In the genomic region with DNA sequence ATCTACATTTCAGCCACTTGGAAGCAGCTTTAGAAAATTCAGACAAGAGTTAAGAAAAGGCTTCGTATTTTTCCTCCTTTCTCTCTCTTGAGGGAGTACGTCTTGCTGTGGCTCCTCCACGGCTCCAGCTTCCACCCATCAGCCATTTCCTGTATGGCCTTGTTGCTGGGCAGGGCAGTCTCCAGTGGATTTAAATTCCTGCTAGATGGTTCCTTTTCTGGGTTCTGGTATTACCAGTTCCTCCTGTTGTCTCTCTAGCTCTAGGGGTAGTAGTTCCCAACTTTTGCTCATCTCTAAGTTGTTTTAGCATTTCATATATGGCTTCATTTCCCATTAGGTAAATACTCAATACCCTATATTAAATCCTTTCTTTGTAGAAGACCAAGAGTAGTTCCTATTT, we compare ENCODE assay signal across 1 cellular context.
TF ChIP-seq lines count a peak whose summit lies in the region.

No MANE protein-coding gene starts in this region.

TF ChIP-seq in GM23338, 12 proteins besides CTCF, POLR2A, EP300 and RAD21 (continued from another document):
- TF ChIP-seq, protein P1, sequence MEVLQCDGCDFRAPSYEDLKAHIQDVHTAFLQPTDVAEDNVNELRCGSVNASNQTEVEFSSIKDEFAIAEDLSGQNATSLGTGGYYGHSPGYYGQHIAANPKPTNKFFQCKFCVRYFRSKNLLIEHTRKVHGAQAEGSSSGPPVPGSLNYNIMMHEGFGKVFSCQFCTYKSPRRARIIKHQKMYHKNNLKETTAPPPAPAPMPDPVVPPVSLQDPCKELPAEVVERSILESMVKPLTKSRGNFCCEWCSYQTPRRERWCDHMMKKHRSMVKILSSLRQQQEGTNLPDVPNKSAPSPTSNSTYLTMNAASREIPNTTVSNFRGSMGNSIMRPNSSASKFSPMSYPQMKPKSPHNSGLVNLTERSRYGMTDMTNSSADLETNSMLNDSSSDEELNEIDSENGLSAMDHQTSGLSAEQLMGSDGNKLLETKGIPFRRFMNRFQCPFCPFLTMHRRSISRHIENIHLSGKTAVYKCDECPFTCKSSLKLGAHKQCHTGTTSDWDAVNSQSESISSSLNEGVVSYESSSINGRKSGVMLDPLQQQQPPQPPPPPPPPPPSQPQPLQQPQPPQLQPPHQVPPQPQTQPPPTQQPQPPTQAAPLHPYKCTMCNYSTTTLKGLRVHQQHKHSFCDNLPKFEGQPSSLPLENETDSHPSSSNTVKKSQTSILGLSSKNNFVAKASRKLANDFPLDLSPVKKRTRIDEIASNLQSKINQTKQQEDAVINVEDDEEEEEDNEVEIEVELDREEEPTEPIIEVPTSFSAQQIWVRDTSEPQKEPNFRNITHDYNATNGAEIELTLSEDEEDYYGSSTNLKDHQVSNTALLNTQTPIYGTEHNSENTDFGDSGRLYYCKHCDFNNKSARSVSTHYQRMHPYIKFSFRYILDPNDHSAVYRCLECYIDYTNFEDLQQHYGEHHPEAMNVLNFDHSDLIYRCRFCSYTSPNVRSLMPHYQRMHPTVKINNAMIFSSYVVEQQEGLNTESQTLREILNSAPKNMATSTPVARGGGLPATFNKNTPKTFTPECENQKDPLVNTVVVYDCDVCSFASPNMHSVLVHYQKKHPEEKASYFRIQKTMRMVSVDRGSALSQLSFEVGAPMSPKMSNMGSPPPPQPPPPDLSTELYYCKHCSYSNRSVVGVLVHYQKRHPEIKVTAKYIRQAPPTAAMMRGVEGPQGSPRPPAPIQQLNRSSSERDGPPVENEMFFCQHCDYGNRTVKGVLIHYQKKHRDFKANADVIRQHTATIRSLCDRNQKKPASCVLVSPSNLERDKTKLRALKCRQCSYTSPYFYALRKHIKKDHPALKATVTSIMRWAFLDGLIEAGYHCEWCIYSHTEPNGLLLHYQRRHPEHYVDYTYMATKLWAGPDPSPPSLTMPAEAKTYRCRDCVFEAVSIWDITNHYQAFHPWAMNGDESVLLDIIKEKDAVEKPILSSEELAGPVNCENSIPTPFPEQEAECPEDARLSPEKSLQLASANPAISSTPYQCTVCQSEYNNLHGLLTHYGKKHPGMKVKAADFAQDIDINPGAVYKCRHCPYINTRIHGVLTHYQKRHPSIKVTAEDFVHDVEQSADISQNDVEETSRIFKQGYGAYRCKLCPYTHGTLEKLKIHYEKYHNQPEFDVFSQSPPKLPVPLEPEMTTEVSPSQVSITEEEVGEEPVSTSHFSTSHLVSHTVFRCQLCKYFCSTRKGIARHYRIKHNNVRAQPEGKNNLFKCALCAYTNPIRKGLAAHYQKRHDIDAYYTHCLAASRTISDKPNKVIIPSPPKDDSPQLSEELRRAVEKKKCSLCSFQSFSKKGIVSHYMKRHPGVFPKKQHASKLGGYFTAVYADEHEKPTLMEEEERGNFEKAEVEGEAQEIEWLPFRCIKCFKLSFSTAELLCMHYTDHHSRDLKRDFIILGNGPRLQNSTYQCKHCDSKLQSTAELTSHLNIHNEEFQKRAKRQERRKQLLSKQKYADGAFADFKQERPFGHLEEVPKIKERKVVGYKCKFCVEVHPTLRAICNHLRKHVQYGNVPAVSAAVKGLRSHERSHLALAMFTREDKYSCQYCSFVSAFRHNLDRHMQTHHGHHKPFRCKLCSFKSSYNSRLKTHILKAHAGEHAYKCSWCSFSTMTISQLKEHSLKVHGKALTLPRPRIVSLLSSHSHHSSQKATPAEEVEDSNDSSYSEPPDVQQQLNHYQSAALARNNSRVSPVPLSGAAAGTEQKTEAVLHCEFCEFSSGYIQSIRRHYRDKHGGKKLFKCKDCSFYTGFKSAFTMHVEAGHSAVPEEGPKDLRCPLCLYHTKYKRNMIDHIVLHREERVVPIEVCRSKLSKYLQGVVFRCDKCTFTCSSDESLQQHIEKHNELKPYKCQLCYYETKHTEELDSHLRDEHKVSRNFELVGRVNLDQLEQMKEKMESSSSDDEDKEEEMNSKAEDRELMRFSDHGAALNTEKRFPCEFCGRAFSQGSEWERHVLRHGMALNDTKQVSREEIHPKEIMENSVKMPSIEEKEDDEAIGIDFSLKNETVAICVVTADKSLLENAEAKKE (CRISPR knock-in tag; IDR thresholded peaks at IDR 0.05): no peak
- TF ChIP-seq, protein P2, sequence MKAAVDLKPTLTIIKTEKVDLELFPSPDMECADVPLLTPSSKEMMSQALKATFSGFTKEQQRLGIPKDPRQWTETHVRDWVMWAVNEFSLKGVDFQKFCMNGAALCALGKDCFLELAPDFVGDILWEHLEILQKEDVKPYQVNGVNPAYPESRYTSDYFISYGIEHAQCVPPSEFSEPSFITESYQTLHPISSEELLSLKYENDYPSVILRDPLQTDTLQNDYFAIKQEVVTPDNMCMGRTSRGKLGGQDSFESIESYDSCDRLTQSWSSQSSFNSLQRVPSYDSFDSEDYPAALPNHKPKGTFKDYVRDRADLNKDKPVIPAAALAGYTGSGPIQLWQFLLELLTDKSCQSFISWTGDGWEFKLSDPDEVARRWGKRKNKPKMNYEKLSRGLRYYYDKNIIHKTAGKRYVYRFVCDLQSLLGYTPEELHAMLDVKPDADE (IDR thresholded peaks at IDR 0.05): no peak
- no peak for TF ChIP-seq CREB1 (CRISPR knock-in tag; IDR thresholded peaks at IDR 0.05; ENCODE audit: low read depth)
- TF ChIP-seq NANOG (IDR thresholded peaks at IDR 0.05; ENCODE audit: borderline replicate concordance): no peak
- TF ChIP-seq ZNF331 (CRISPR knock-in tag; IDR thresholded peaks at IDR 0.05; ENCODE audit: low read depth): no peak
- no peak for TF ChIP-seq STAT1 (IDR thresholded peaks at IDR 0.05; ENCODE audit: unreplicated experiment)
